ENCODE assay signal across 1 cellular context in the genomic region with DNA sequence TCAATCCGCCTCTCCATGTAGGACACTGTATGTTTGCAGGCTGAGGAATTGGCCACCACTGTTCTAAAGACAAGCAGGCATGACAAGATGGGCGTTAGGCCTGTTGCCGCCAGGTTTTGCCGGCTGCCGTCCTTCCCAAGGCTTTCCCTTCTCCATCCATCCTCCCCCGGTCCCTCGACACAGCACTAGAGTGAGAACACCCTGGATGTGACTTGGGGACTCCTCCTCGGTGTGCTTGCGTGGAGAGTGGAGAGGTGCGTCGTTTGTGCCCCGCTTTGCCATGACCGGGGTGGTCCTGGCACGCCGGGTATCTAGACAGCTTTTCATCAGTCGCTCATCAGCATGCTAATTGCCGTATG.
TF ChIP-seq lines count a peak whose summit lies in the region.

No MANE protein-coding gene starts in this region.

TF ChIP-seq in WTC11, 78 proteins besides CTCF, POLR2A, EP300 and RAD21 (continued from another document):
- TF ChIP-seq, protein P1, sequence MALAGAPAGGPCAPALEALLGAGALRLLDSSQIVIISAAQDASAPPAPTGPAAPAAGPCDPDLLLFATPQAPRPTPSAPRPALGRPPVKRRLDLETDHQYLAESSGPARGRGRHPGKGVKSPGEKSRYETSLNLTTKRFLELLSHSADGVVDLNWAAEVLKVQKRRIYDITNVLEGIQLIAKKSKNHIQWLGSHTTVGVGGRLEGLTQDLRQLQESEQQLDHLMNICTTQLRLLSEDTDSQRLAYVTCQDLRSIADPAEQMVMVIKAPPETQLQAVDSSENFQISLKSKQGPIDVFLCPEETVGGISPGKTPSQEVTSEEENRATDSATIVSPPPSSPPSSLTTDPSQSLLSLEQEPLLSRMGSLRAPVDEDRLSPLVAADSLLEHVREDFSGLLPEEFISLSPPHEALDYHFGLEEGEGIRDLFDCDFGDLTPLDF (CRISPR knock-in tag; IDR thresholded peaks at IDR 0.05): no peak
- TF ChIP-seq, protein P2, sequence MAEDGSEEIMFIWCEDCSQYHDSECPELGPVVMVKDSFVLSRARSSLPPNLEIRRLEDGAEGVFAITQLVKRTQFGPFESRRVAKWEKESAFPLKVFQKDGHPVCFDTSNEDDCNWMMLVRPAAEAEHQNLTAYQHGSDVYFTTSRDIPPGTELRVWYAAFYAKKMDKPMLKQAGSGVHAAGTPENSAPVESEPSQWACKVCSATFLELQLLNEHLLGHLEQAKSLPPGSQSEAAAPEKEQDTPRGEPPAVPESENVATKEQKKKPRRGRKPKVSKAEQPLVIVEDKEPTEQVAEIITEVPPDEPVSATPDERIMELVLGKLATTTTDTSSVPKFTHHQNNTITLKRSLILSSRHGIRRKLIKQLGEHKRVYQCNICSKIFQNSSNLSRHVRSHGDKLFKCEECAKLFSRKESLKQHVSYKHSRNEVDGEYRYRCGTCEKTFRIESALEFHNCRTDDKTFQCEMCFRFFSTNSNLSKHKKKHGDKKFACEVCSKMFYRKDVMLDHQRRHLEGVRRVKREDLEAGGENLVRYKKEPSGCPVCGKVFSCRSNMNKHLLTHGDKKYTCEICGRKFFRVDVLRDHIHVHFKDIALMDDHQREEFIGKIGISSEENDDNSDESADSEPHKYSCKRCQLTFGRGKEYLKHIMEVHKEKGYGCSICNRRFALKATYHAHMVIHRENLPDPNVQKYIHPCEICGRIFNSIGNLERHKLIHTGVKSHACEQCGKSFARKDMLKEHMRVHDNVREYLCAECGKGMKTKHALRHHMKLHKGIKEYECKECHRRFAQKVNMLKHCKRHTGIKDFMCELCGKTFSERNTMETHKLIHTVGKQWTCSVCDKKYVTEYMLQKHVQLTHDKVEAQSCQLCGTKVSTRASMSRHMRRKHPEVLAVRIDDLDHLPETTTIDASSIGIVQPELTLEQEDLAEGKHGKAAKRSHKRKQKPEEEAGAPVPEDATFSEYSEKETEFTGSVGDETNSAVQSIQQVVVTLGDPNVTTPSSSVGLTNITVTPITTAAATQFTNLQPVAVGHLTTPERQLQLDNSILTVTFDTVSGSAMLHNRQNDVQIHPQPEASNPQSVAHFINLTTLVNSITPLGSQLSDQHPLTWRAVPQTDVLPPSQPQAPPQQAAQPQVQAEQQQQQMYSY (CRISPR knock-in tag; IDR thresholded peaks at IDR 0.05): peak; percentile 58; the same call in 1 of the 2 replicates
- TF ChIP-seq, protein P3, sequence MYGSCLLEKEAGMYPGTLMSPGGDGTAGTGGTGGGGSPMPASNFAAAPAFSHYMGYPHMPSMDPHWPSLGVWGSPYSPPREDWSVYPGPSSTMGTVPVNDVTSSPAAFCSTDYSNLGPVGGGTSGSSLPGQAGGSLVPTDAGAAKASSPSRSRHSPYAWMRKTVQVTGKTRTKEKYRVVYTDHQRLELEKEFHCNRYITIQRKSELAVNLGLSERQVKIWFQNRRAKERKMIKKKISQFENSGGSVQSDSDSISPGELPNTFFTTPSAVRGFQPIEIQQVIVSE (CRISPR knock-in tag; IDR thresholded peaks at IDR 0.05; ENCODE audit: borderline replicate concordance): no peak
- TF ChIP-seq, protein P4, sequence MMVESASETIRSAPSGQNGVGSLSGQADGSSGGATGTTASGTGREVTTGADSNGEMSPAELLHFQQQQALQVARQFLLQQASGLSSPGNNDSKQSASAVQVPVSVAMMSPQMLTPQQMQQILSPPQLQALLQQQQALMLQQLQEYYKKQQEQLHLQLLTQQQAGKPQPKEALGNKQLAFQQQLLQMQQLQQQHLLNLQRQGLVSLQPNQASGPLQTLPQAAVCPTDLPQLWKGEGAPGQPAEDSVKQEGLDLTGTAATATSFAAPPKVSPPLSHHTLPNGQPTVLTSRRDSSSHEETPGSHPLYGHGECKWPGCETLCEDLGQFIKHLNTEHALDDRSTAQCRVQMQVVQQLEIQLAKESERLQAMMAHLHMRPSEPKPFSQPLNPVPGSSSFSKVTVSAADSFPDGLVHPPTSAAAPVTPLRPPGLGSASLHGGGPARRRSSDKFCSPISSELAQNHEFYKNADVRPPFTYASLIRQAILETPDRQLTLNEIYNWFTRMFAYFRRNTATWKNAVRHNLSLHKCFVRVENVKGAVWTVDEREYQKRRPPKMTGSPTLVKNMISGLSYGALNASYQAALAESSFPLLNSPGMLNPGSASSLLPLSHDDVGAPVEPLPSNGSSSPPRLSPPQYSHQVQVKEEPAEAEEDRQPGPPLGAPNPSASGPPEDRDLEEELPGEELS (CRISPR knock-in tag; IDR thresholded peaks at IDR 0.05): 0 out of 2 replicates have a peak, but pooled peaks have one; percentile 29
